Comparison of ENCODE assay signal across 15 cellular contexts in genomic region chr1:243950166-243950565, GRCh38.
A peak's percentile ranks its signal among the peaks of the same experiment; 100 is the strongest.
DNase-seq lines count a peak whose midpoint lies in the region; ATAC-seq, FAIRE-seq and TF ChIP-seq lines count a peak whose summit lies in the region.
"Had no signal": no experiment of that assay in that cellular context is flagged by ENCODE, and none has a peak within 500 bp of the region (broad histone marks: within the 10 kb centered on the region; RNA-seq: fewer than 3 reads in every experiment).

No MANE protein-coding gene starts in this region.

- DNase-seq in AG08396 (ENCODE audit: low spot score): peak; percentile 81
- peak; percentile 77 for DNase-seq in HTR-8/SVneo (ENCODE audit: insufficient read length, low spot score)
- peak; percentile 73 for DNase-seq in astrocyte of the spinal cord (ENCODE audit: low read depth, low spot score)
- DNase-seq in islet precursor cell: peak; percentile 94
- DNase-seq in stimulated activated effector memory CD8-positive, alpha-beta T cell treated with anti-CD3 and anti-CD28 coated beads, Interleukin-12 subunit alpha, Interleukin-12 subunit beta, amount 100 ng/mL, for 72 hours (ENCODE audit: low spot score in 2 of 2): no peak
- DNase-seq in frontal cortex (ENCODE audit: low spot score in 2 of 2): no peak
- DNase-seq in activated gamma-delta T cell (lab: John Stamatoyannopoulos, UW): no peak
- DNase-seq: activated naive CD8-positive, alpha-beta T cell treated with anti-CD3 and anti-CD28 coated beads for 36 hours; dorsolateral prefrontal cortex; naive B cell; small intestine; T-helper 9 cell; tibial artery had no signal

- H3K4me3 ChIP-seq in astrocyte of the spinal cord (ENCODE audit: low read depth, low read length): no peak overlapping the region
- H3K4me3 ChIP-seq: BLaER1 treated with 17β-estradiol and CSF1 and Interleukin-3, amounts not matched to agents 10 nM and 100 nM; dorsolateral prefrontal cortex; tibial artery had no signal

- H3K36me3 Mint-ChIP-seq in stimulated activated effector memory CD8-positive, alpha-beta T cell treated with anti-CD3 and anti-CD28 coated beads, Interleukin-12 subunit alpha, Interleukin-12 subunit beta, amount 100 ng/mL, for 72 hours: no peaks in the 10 kb centered on the region
- H3K36me3 Mint-ChIP-seq: activated naive CD8-positive, alpha-beta T cell treated with anti-CD3 and anti-CD28 coated beads for 36 hours; naive B cell had no signal

- TF ChIP-seq CTCF in astrocyte of the spinal cord (IDR thresholded peaks at IDR 0.05; ENCODE audit: low read depth, low read length): no peak

- in situ Hi-C loops in astrocyte of the spinal cord (cut with HindIII; ENCODE audit: low sequenced_read_pairs): no loop called here

- H3K4me1 Mint-ChIP-seq in stimulated activated effector memory CD8-positive, alpha-beta T cell treated with anti-CD3 and anti-CD28 coated beads, Interleukin-12 subunit alpha, Interleukin-12 subunit beta, amount 100 ng/mL, for 72 hours: no peaks in the 10 kb centered on the region
- H3K4me1 Mint-ChIP-seq: activated naive CD8-positive, alpha-beta T cell treated with anti-CD3 and anti-CD28 coated beads for 36 hours; naive B cell had no signal

- H3K4me3 Mint-ChIP-seq in stimulated activated effector memory CD8-positive, alpha-beta T cell treated with anti-CD3 and anti-CD28 coated beads, Interleukin-12 subunit alpha, Interleukin-12 subunit beta, amount 100 ng/mL, for 72 hours: no peak overlapping the region
- H3K4me3 Mint-ChIP-seq: activated naive CD8-positive, alpha-beta T cell treated with anti-CD3 and anti-CD28 coated beads for 36 hours; naive B cell had no signal

- no peaks in the 10 kb centered on the region for H3K9me3 Mint-ChIP-seq in stimulated activated effector memory CD8-positive, alpha-beta T cell treated with anti-CD3 and anti-CD28 coated beads, Interleukin-12 subunit alpha, Interleukin-12 subunit beta, amount 100 ng/mL, for 72 hours
- H3K9me3 Mint-ChIP-seq: activated naive CD8-positive, alpha-beta T cell treated with anti-CD3 and anti-CD28 coated beads for 36 hours; naive B cell had no signal

- no peak for ATAC-seq in HG02759 (IDR thresholded peaks at IDR 0.05; ENCODE audit: unreplicated experiment)
- ATAC-seq in stimulated activated effector memory CD8-positive, alpha-beta T cell treated with anti-CD3 and anti-CD28 coated beads, Interleukin-12 subunit alpha, Interleukin-12 subunit beta, amount 100 ng/mL, for 72 hours: no peak

- FAIRE-seq in HTR-8/SVneo (lab: Jason Lieb, UNC) (no peak), frontal cortex (lab: Jason Lieb, UNC) (no peak)
- FAIRE-seq: small intestine had no signal

- no peak overlapping the region for H3K27ac Mint-ChIP-seq in stimulated activated effector memory CD8-positive, alpha-beta T cell treated with anti-CD3 and anti-CD28 coated beads, Interleukin-12 subunit alpha, Interleukin-12 subunit beta, amount 100 ng/mL, for 72 hours
- H3K27ac Mint-ChIP-seq: activated naive CD8-positive, alpha-beta T cell treated with anti-CD3 and anti-CD28 coated beads for 36 hours; naive B cell had no signal

Comparison
In these comparisons a context has a peak if more than half of its experiments do, and no peak if none do; other contexts are left out.
1. DNase-seq: peak in AG08396 (single experiment), HTR-8/SVneo (single experiment), astrocyte of the spinal cord (single experiment) and islet precursor cell (single experiment); none in stimulated activated effector memory CD8-positive, alpha-beta T cell treated with anti-CD3 and anti-CD28 coated beads, Interleukin-12 subunit alpha, Interleukin-12 subunit beta, amount 100 ng/mL, for 72 hours (0 of 2), frontal cortex (0 of 2) and activated gamma-delta T cell (single experiment).